Comparison of ENCODE assay signal across 19 cellular contexts in the genomic region with DNA sequence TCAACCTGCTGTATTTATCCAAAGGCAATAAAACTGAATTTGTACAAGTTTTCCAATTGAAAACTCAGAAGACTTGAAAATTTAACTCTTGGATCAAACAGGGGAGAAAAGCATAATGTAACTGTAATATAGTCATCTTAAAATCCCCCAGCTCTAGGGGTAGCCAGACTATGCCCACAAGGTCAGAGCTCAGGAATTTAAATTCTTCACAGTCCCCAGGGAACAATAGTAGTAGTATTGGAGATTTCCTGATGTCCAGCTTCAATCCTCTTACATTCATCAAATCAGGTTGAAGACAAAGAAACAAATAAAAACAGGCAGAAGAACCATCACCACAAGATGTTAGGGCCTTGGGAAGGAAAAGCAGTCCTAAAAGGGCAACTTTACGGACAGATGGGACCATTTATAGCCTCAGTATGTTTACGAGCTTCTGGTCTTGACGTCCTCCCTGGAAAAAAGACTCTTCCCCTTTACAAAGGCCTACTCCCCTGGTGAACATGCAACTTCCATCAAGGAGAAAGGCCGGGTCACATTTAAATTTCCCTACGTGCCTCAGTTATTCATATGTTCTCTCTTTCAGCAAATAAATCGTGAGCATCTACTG.
"Had no signal": no experiment of that assay in that cellular context is flagged by ENCODE, and none has a peak within 500 bp of the region (broad histone marks: within the 10 kb centered on the region; RNA-seq: fewer than 3 reads in every experiment).

No MANE protein-coding gene starts in this region.

- H3K27ac ChIP-seq: esophagus muscularis mucosa, parathyroid adenoma, transverse colon had no signal

- H3K79me2 ChIP-seq: parathyroid adenoma had no signal

- H3K4me1 Mint-ChIP-seq: activated CD4-positive, alpha-beta T cell treated with anti-CD3 and anti-CD28 coated beads, Interleukin-2, amount 10 ng/mL, durations not matched to agents 24 days and 14 days; memory B cell had no signal

- H3K27me3 ChIP-seq: esophagus muscularis mucosa, transverse colon had no signal

- DNase-seq: activated CD4-positive, alpha-beta T cell treated with anti-CD3 and anti-CD28 coated beads, Interleukin-2, amount 10 ng/mL, durations not matched to agents 24 days and 14 days; activated CD4-positive, CD25-positive, alpha-beta regulatory T cell; activated CD8-positive, alpha-beta memory T cell treated with anti-CD3 and anti-CD28 coated beads, Interleukin-2, amount 50 U/mL, for 48 hours; activated CD8-positive, alpha-beta T cell treated with anti-CD3 and anti-CD28 coated beads, Interleukin-2, amount 10 ng/mL, durations not matched to agents 7 days and 5 days; activated gamma-delta T cell treated with Interleukin-2 at 50 U/mL for 16 hours; amniotic stem cell; caudate nucleus; glutamatergic neuron; hypothalamus; left ventricle myocardium superior; small intestine; stimulated activated CD4-positive, alpha-beta T cell treated with anti-CD3 and anti-CD28 coated beads, Interleukin-4, amount 100 ng/mL, for 4 hours; stimulated activated CD8-positive, alpha-beta memory T cell treated with anti-CD3 and anti-CD28 coated beads, Interleukin-4, amount 100 ng/mL, for 48 hours; stimulated activated naive CD4-positive, alpha-beta T cell treated with Interleukin-2 at 50 U/mL for 16 hours; transverse colon had no signal

- H3K36me3 Mint-ChIP-seq: activated naive CD8-positive, alpha-beta T cell; memory B cell had no signal

- H3K36me3 ChIP-seq: esophagus muscularis mucosa, transverse colon had no signal

- H3K27me3 Mint-ChIP-seq: activated CD4-positive, alpha-beta T cell treated with anti-CD3 and anti-CD28 coated beads, Interleukin-2, amount 10 ng/mL, durations not matched to agents 24 days and 14 days; activated naive CD8-positive, alpha-beta T cell had no signal

- H3K27ac Mint-ChIP-seq: activated CD4-positive, alpha-beta T cell treated with anti-CD3 and anti-CD28 coated beads, Interleukin-2, amount 10 ng/mL, durations not matched to agents 24 days and 14 days; activated CD8-positive, alpha-beta T cell treated with anti-CD3 and anti-CD28 coated beads, Interleukin-2, amount 10 ng/mL, durations not matched to agents 7 days and 5 days; activated naive CD8-positive, alpha-beta T cell; memory B cell had no signal

- H3K4me3 Mint-ChIP-seq: activated CD4-positive, alpha-beta T cell treated with anti-CD3 and anti-CD28 coated beads, Interleukin-2, amount 10 ng/mL, durations not matched to agents 24 days and 14 days; activated CD8-positive, alpha-beta T cell treated with anti-CD3 and anti-CD28 coated beads, Interleukin-2, amount 10 ng/mL, durations not matched to agents 7 days and 5 days; activated naive CD8-positive, alpha-beta T cell; memory B cell had no signal

- H3K4me3 ChIP-seq: esophagus muscularis mucosa, transverse colon had no signal

- ATAC-seq: activated CD8-positive, alpha-beta T cell treated with anti-CD3 and anti-CD28 coated beads, Interleukin-2, amount 10 ng/mL, durations not matched to agents 7 days and 5 days; left ventricle myocardium superior had no signal

- H3K9me3 ChIP-seq: esophagus muscularis mucosa, transverse colon had no signal

- H3K9ac ChIP-seq: parathyroid adenoma had no signal

- H3K9me3 Mint-ChIP-seq: activated CD4-positive, alpha-beta T cell treated with anti-CD3 and anti-CD28 coated beads, Interleukin-2, amount 10 ng/mL, durations not matched to agents 24 days and 14 days; memory B cell had no signal

- H2AFZ ChIP-seq: parathyroid adenoma had no signal
